ENCODE assay signal across 1 cellular context in the genomic region with DNA sequence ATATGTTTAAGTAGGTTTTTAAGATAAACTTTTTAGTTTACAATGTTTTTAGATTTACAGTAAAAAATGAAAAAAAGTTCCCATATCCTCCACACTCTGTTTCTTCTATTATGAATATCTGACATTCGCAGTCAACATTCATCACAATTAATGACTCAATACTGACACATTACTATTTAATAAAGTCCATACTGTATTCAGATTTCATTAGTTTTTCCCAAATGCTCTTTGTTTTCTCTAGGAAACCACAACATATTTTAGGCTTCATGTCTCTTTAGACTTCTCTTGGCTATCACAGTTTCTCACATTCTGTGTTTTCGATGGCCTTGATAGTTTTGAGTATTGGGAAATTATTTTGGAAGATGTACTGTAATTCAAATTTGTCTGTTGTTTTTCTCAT.
A peak's percentile ranks its signal among the peaks of the same experiment; 100 is the strongest.
TF ChIP-seq lines count a peak whose summit lies in the region.

No MANE protein-coding gene starts in this region.

TF ChIP-seq in SK-N-SH, 30 proteins besides CTCF, POLR2A, EP300 and RAD21 (continued from another document):
- TF ChIP-seq FOSL2 (IDR thresholded peaks at IDR 0.05; ENCODE audit: borderline replicate concordance, low read depth) (0 out of 2 replicates have a peak, but pooled peaks have one; percentile 9), GATA2 (CRISPR knock-in tag; IDR thresholded peaks at IDR 0.05) (no peak)
